16 cellular contexts compared by ENCODE assay signal in genomic region chr1:43512681-43513080, GRCh38. TPM values are rescaled to one million over a fixed set of nuclear protein-coding genes. Genes with fewer than 3 reads are reported as not detected.
DNase-seq lines count a peak whose midpoint lies in the region; ATAC-seq and TF ChIP-seq lines count a peak whose summit lies in the region.
"Had no signal": no experiment of that assay in that cellular context is flagged by ENCODE, and none has a peak within 500 bp of the region (broad histone marks: within the 10 kb centered on the region; RNA-seq: fewer than 3 reads in every experiment).

No MANE protein-coding gene starts in this region.

- H3K4me1 ChIP-seq in mucosa of descending colon (ENCODE audit: low read depth) (peaks cover 24% of the 10 kb centered on the region), transverse colon (peaks cover 0 to 27% (median 17%) of the 10 kb centered on the region in 4 donors)

- no peak for TF ChIP-seq CTCF in mucosa of descending colon (IDR thresholded peaks at IDR 0.05)
- TF ChIP-seq CTCF in transverse colon (IDR thresholded peaks at IDR 0.05), result no peak

- peak overlapping the region; percentile 79 to 84 (median 81) for H3K27ac ChIP-seq in transverse colon
- H3K27ac ChIP-seq: 22Rv1, HL-60 had no signal

- TF ChIP-seq POLR2A in transverse colon (IDR thresholded peaks at IDR 0.05), result no peak

- WGBS in transverse colon (ENCODE audit: low coverage in 1 of 2), 2 donors, result 73 to 91% methylated on average over 3 to 6 of the region's 6 CpGs

- H3K27me3 ChIP-seq in transverse colon, result no peaks in the 10 kb centered on the region

- no peak for TF ChIP-seq EP300 in transverse colon (IDR thresholded peaks at IDR 0.05; ENCODE audit: low read depth)

- intact Hi-C loops in mucosa of descending colon (cut with DNase I, micrococcal nuclease) (no loop called here), transverse colon (cut with DNase I; ENCODE audit: low total_unique reads) (no loop called here)

- DNase-seq in activated CD8-positive, alpha-beta memory T cell treated with anti-CD3 and anti-CD28 coated beads for 24 hours, result peak; percentile 15
- no peak for DNase-seq in activated CD8-positive, alpha-beta memory T cell treated with anti-CD3 and anti-CD28 coated beads, Interleukin-2, amount 50 U/mL, for 4 hours
- DNase-seq in ecto neural progenitor cell (ENCODE audit: low spot score), result peak; percentile 23
- DNase-seq in mucosa of descending colon, result no peak
- DNase-seq in transverse colon, result no peak
- DNase-seq: CD8-positive, alpha-beta T cell; COR-L47; DMS153; DMS79 treated with DMSO at 0.1 percent for 48 hours; EL; HCEC 1CT; HFFc6 had no signal

- ATAC-seq in mucosa of descending colon (peak; percentile 53), GM18867 (IDR thresholded peaks at IDR 0.05; ENCODE audit: unreplicated experiment) (no peak), GM19463 (IDR thresholded peaks at IDR 0.05; ENCODE audit: unreplicated experiment) (no peak)
- ATAC-seq: CD8-positive, alpha-beta T cell had no signal

- H3K4me3 ChIP-seq in mucosa of descending colon (no peak overlapping the region), transverse colon (no peak overlapping the region)

- in situ Hi-C loops in transverse colon (cut with MboI; ENCODE audit: low pct_ligation_motif_present in 1 of 4, low pct_unique_long_range_greater_than_20kb in 1 of 4, low sequenced_read_pairs in 3 of 4), result no loop called here

- H3K9me3 ChIP-seq in mucosa of descending colon, result no peaks in the 10 kb centered on the region
- no peaks in the 10 kb centered on the region for H3K9me3 ChIP-seq in transverse colon

- H3K36me3 ChIP-seq in mucosa of descending colon (ENCODE audit: low read depth) (no peaks in the 10 kb centered on the region), transverse colon (no peaks in the 10 kb centered on the region)

RNA-seq across cellular contexts. Expression of gene PTPRF, which starts 18.0 kb away (rescaled TPM):
- total RNA-seq in mucosa of descending colon (100 to 1,000 TPM; 355 to 752 (median 384) TPM), transverse colon (100 to 1,000 TPM; 278 to 549 (median 404) TPM)

RNA-seq across cellular contexts. Expression of gene HYI, which starts 59.0 kb away (rescaled TPM):
- total RNA-seq in mucosa of descending colon (10 to 100 TPM; 41.8 to 85.0 (median 79.3) TPM), transverse colon (100 to 1,000 TPM in 3 of 4 donors, 10 to 100 TPM in 1; 71.1 to 126 (median 119) TPM)

Comparison
In these comparisons a context has a peak if more than half of its experiments do, and no peak if none do; other contexts are left out.
1. DNase-seq: peak in activated CD8-positive, alpha-beta memory T cell treated with anti-CD3 and anti-CD28 coated beads for 24 hours (single experiment) and ecto neural progenitor cell (single experiment); none in activated CD8-positive, alpha-beta memory T cell treated with anti-CD3 and anti-CD28 coated beads, Interleukin-2, amount 50 U/mL, for 4 hours (single experiment), mucosa of descending colon (0 of 3) and transverse colon (single experiment).